In the genomic region with DNA sequence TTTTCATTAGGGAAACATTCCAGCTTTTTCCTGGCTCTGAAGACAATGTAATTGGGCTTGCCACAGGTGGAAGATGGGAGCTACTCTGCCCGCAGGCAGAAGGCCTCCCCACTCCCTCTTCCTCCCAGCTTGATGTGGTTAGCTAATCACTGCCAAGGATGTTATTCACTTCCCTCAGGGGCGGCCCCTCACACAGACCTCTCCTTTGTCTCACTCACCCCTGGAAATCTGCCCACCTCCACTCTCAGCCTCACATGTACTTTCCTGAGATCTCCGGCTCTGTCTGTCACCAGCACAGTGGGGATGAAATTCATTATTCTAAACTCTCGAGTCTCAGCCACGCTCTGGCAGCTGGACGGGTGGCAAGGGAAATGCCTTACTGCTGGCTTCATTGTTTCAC, we compare ENCODE assay signal across 10 cellular contexts.
DNase-seq lines count a peak whose midpoint lies in the region; ATAC-seq, FAIRE-seq and TF ChIP-seq lines count a peak whose summit lies in the region.
"Had no signal": no experiment of that assay in that cellular context is flagged by ENCODE, and none has a peak within 500 bp of the region (broad histone marks: within the 10 kb centered on the region; RNA-seq: fewer than 3 reads in every experiment).

No MANE protein-coding gene starts in this region.

- H3K27ac ChIP-seq in body of pancreas: no peak overlapping the region
- no peak overlapping the region for H3K27ac ChIP-seq in HepG2 (ENCODE audit: extremely low read length, insufficient read depth, low read length)
- H3K27ac ChIP-seq: right lobe of liver had no signal

- FAIRE-seq in HepG2 (lab: Jason Lieb, UNC): no peak

- CTCF ChIA-PET in HepG2 (lab: Yijun Ruan, JAX; ENCODE audit: low intra/inter-chr PET ratio, low total read pairs): no interaction called here

- H3K4me3 ChIP-seq in body of pancreas (no peak overlapping the region), HepG2 (replicated peaks in 1 of 3; ENCODE audit: insufficient read depth in 1 of 3, low read depth in 2 of 3, low read length in 3 of 3) (no peak overlapping the region)
- H3K4me3 ChIP-seq: right lobe of liver had no signal

- H3K4me2 ChIP-seq in HepG2 (ENCODE audit: low read depth, low read length): no peak overlapping the region

- no peaks in the 10 kb centered on the region for H3K79me2 ChIP-seq in HepG2 (ENCODE audit: insufficient read depth, low read length)

- no peaks in the 10 kb centered on the region for H3K4me1 ChIP-seq in body of pancreas
- H3K4me1 ChIP-seq in HepG2 (ENCODE audit: insufficient read depth, low read length): peaks cover 17% of the 10 kb centered on the region
- H3K4me1 ChIP-seq: right lobe of liver had no signal

- TF ChIP-seq RAD21 in HepG2 (CRISPR knock-in tag; IDR thresholded peaks at IDR 0.05): no peak

- no peaks in the 10 kb centered on the region for H4K20me1 ChIP-seq in HepG2 (ENCODE audit: insufficient read depth, low read length)

- no TSS peak for BruUV-seq in HepG2 (replicated peaks; lab: Mats Ljungman, UMichigan)

- TF ChIP-seq CTCF in body of pancreas (IDR thresholded peaks at IDR 0.05) (no peak), HepG2 (CRISPR knock-in tag; IDR thresholded peaks at IDR 0.05) (no peak)

- POLR2A ChIA-PET in HepG2 (lab: Yijun Ruan, JAX): no interaction called here

- H3K9me3 ChIP-seq in body of pancreas (no peaks in the 10 kb centered on the region), HepG2 (ENCODE audit: low read length) (no peaks in the 10 kb centered on the region)
- H3K9me3 ChIP-seq: right lobe of liver had no signal

- in situ Hi-C loops in HepG2 (cut with HindIII; ENCODE audit: extremely low pct_ligation_motif_present, low pct_unique_long_range_greater_than_20kb): no loop called here

- no peak overlapping the region for H3K9ac ChIP-seq in HepG2 (ENCODE audit: insufficient read depth, low read depth, low read length)

- 9 to 32% methylated on average over 6 of the region's 6 CpGs for WGBS in body of pancreas, 2 donors
- WGBS in HepG2 (ENCODE audit: low lambda C conversion rate): 4% methylated on average over 6 of the region's 6 CpGs

- ATAC-seq in body of pancreas (peak; percentile 33), HepG2 (no peak), HG03097 (IDR thresholded peaks at IDR 0.05; ENCODE audit: low FRiP score, unreplicated experiment) (no peak), HG03457 (IDR thresholded peaks at IDR 0.05; ENCODE audit: unreplicated experiment) (no peak)

- no peak overlapping the region for H2AFZ ChIP-seq in HepG2 (ENCODE audit: low read length)

- H3K27me3 ChIP-seq in body of pancreas (no peaks in the 10 kb centered on the region), HepG2 (ENCODE audit: control insufficient read depth in 1 of 2, insufficient read depth in 2 of 2, low read length in 2 of 2) (peaks cover 14 to 44% of the 10 kb centered on the region in 2 experiments)
- H3K27me3 ChIP-seq: right lobe of liver had no signal

- DNase-seq in COLO829 (ENCODE audit: low spot score) (peak; percentile 97), HT1080 (ENCODE audit: low read depth) (peak; percentile 99), body of pancreas (peak; percentile 21 to 50 (median 40)), HepG2 (ENCODE audit: low spot score) (peak; percentile 26), activated T-cell treated with anti-CD3 and anti-CD28 coated beads for 4 hours (no peak)
- no peak for DNase-seq in activated CD8-positive, alpha-beta memory T cell treated with anti-CD3 and anti-CD28 coated beads, Interleukin-2, amount 50 U/mL, for 48 hours
- DNase-seq: MM.1S, right lobe of liver had no signal

- TF ChIP-seq EP300 in HepG2 (IDR thresholded peaks at IDR 0.05; ENCODE audit: low read depth in 2 of 2, low read length in 2 of 2) (no peak), HepG2 (CRISPR knock-in tag; IDR thresholded peaks at IDR 0.05; ENCODE audit: borderline replicate concordance) (no peak)

- intact Hi-C loops in body of pancreas (cut with DNase I): no loop called here
- intact Hi-C loops in HepG2 (cut with micrococcal nuclease; ENCODE audit: unreplicated experiment): no loop called here

- no peak for TF ChIP-seq POLR2A in body of pancreas (IDR thresholded peaks at IDR 0.05)
- TF ChIP-seq POLR2A in HepG2 (IDR thresholded peaks at IDR 0.05; ENCODE audit: insufficient read depth in 1 of 2, low read depth in 2 of 2, low read length in 2 of 2): no peak

- H3K36me3 ChIP-seq in body of pancreas (replicated peaks in 1 of 2; ENCODE audit: insufficient read depth in 1 of 2, low read depth in 2 of 2) (no peaks in the 10 kb centered on the region), HepG2 (replicated peaks in 1 of 2; ENCODE audit: control insufficient read depth in 1 of 2, insufficient read depth in 2 of 2, low read length in 2 of 2) (no peaks in the 10 kb centered on the region)
- H3K36me3 ChIP-seq: right lobe of liver had no signal

TF ChIP-seq in HepG2, 621 proteins besides CTCF, POLR2A, EP300 and RAD21:
- TF ChIP-seq KAT8 (CRISPR knock-in tag; IDR thresholded peaks at IDR 0.05): no peak
- no peak for TF ChIP-seq ETS1 (CRISPR knock-in tag; IDR thresholded peaks at IDR 0.05)
- TF ChIP-seq, protein P1, sequence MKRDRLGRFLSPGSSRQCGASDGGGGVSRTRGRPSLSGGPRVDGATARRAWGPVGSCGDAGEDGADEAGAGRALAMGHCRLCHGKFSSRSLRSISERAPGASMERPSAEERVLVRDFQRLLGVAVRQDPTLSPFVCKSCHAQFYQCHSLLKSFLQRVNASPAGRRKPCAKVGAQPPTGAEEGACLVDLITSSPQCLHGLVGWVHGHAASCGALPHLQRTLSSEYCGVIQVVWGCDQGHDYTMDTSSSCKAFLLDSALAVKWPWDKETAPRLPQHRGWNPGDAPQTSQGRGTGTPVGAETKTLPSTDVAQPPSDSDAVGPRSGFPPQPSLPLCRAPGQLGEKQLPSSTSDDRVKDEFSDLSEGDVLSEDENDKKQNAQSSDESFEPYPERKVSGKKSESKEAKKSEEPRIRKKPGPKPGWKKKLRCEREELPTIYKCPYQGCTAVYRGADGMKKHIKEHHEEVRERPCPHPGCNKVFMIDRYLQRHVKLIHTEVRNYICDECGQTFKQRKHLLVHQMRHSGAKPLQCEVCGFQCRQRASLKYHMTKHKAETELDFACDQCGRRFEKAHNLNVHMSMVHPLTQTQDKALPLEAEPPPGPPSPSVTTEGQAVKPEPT (CRISPR knock-in tag; IDR thresholded peaks at IDR 0.05; ENCODE audit: low read depth): no peak
- no peak for TF ChIP-seq HINFP (CRISPR knock-in tag; IDR thresholded peaks at IDR 0.05; ENCODE audit: low read depth)
- TF ChIP-seq ARNT (IDR thresholded peaks at IDR 0.05): no peak
- TF ChIP-seq GATAD2A (CRISPR knock-in tag; IDR thresholded peaks at IDR 0.05): no peak
- TF ChIP-seq SRY (CRISPR knock-in tag; IDR thresholded peaks at IDR 0.05): no peak
- TF ChIP-seq, protein P2, sequence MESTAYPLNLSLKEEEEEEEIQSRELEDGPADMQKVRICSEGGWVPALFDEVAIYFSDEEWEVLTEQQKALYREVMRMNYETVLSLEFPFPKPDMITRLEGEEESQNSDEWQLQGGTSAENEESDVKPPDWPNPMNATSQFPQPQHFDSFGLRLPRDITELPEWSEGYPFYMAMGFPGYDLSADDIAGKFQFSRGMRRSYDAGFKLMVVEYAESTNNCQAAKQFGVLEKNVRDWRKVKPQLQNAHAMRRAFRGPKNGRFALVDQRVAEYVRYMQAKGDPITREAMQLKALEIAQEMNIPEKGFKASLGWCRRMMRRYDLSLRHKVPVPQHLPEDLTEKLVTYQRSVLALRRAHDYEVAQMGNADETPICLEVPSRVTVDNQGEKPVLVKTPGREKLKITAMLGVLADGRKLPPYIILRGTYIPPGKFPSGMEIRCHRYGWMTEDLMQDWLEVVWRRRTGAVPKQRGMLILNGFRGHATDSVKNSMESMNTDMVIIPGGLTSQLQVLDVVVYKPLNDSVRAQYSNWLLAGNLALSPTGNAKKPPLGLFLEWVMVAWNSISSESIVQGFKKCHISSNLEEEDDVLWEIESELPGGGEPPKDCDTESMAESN (CRISPR knock-in tag; conservative IDR thresholded peaks at IDR 0.05): no peak
- TF ChIP-seq SOX5 (CRISPR knock-in tag; IDR thresholded peaks at IDR 0.05; ENCODE audit: borderline replicate concordance): no peak
- TF ChIP-seq, protein P3, sequence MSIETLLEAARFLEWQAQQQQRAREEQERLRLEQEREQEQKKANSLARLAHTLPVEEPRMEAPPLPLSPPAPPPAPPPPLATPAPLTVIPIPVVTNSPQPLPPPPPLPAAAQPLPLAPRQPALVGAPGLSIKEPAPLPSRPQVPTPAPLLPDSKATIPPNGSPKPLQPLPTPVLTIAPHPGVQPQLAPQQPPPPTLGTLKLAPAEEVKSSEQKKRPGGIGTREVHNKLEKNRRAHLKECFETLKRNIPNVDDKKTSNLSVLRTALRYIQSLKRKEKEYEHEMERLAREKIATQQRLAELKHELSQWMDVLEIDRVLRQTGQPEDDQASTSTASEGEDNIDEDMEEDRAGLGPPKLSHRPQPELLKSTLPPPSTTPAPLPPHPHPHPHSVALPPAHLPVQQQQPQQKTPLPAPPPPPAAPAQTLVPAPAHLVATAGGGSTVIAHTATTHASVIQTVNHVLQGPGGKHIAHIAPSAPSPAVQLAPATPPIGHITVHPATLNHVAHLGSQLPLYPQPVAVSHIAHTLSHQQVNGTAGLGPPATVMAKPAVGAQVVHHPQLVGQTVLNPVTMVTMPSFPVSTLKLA (IDR thresholded peaks at IDR 0.05): no peak
- no peak for TF ChIP-seq JDP2 (CRISPR knock-in tag; IDR thresholded peaks at IDR 0.05; ENCODE audit: borderline replicate concordance)
- TF ChIP-seq NPAS2 (CRISPR knock-in tag; IDR thresholded peaks at IDR 0.05; ENCODE audit: borderline replicate concordance): no peak
- TF ChIP-seq MTA3 (CRISPR knock-in tag; IDR thresholded peaks at IDR 0.05): no peak

Comparison
In these comparisons a context has a peak if more than half of its experiments do, and no peak if none do; other contexts are left out.
1. DNase-seq: peak in COLO829 (single experiment), HT1080 (single experiment), body of pancreas (4 of 4) and HepG2 (single experiment); none in activated CD8-positive, alpha-beta memory T cell treated with anti-CD3 and anti-CD28 coated beads, Interleukin-2, amount 50 U/mL, for 48 hours (single experiment) and activated T-cell treated with anti-CD3 and anti-CD28 coated beads for 4 hours (single experiment).